ENCODE assay signal across 27 cellular contexts in the genomic region with DNA sequence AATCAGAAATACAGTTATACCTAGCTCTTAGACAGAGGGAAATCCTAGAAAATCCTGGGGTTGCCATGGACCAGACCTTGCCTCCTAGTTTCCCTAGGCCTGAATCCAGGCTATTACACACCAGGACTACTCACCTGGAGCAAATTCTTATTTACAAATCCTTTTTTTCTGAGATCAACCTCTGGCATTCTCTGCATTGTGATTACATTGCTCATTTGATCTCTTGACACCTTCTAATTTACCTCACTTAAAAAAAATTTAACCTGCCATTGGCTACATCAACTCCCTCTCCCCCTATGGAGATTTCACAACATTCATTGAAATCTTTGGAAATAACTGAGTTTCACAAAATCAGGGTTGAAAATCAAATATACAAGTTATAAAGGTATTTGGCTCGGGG. TPM values are rescaled to one million over a fixed set of nuclear protein-coding genes. Genes with fewer than 3 reads are reported as not detected.
DNase-seq lines count a peak whose midpoint lies in the region; ATAC-seq and TF ChIP-seq lines count a peak whose summit lies in the region.
"Had no signal": no experiment of that assay in that cellular context is flagged by ENCODE, and none has a peak within 500 bp of the region (broad histone marks: within the 10 kb centered on the region; RNA-seq: fewer than 3 reads in every experiment).

No MANE protein-coding gene starts in this region.

- H2AFZ ChIP-seq in GM23338 (no peak overlapping the region), PC-9 (no peak overlapping the region)

- no peak for ATAC-seq in GM23338
- ATAC-seq in HG03196 (IDR thresholded peaks at IDR 0.05; ENCODE audit: unreplicated experiment) = no peak
- ATAC-seq: activated T-cell treated with anti-CD3 and anti-CD28 coated beads, Interleukin-2, amount 50 U/mL, for 72 hours had no signal

- H4K20me1 ChIP-seq in GM23338 (replicated peaks; ENCODE audit: insufficient read depth) = no peaks in the 10 kb centered on the region
- H4K20me1 ChIP-seq in PC-9 (ENCODE audit: insufficient read depth) = no peaks in the 10 kb centered on the region

- H2BK120ac ChIP-seq in mesendoderm (ENCODE audit: low read depth, low read length) = no peak overlapping the region

- intact Hi-C loops in PC-9 (cut with micrococcal nuclease; ENCODE audit: unreplicated experiment) = loop anchor here (10.0 kb wide), 1 partner anchor 773 kb away; no protein-coding TSS in a partner anchor

- H3K79me1 ChIP-seq in mesendoderm (ENCODE audit: low read length) = no peaks in the 10 kb centered on the region

- H3K56ac ChIP-seq in mesendoderm (ENCODE audit: low read length) = no peak overlapping the region

- H3K36me3 Mint-ChIP-seq in GM23338 (ENCODE audit: low read depth) (no peaks in the 10 kb centered on the region), HFFc6 (ENCODE audit: low read depth) (no peaks in the 10 kb centered on the region)

- H3K4me1 Mint-ChIP-seq in GM23338 (peaks cover 36% of the 10 kb centered on the region), HFFc6 (ENCODE audit: low read depth) (peaks cover 29% of the 10 kb centered on the region)

- no TSS peak for BruUV-seq in PC-9 (replicated peaks; lab: Mats Ljungman, UMichigan)

- peak; percentile 28 for DNase-seq in GM23338 (ENCODE audit: low spot score)
- DNase-seq in PC-9 = peak; percentile 22 to 88
- peak; percentile 92 for DNase-seq in mesendoderm
- DNase-seq in HFFc6 = no peak
- no peak for DNase-seq in SKM-1 (lab: John Stamatoyannopoulos, UW; ENCODE audit: unreplicated experiment)
- DNase-seq in NCI-H748 (lab: John Stamatoyannopoulos, UW; ENCODE audit: unreplicated experiment) = no peak
- DNase-seq: activated CD4-positive, alpha-beta T cell treated with anti-CD3 and anti-CD28 coated beads for 48 hours; activated naive CD4-positive, alpha-beta T cell treated with anti-CD3 and anti-CD28 coated beads for 36 hours; activated T-cell treated with anti-CD3 and anti-CD28 coated beads, Interleukin-2, amount 50 U/mL, for 72 hours; amniotic stem cell; caudate nucleus; dermis blood vessel endothelial cell; foreskin fibroblast; GDM1; KG1; lower lobe of right lung; MV-4-11; NCI-H1694 treated with DMSO at 0.1 percent for 48 hours; retina; SJCRH30; stimulated activated CD4-positive, alpha-beta T cell treated with anti-CD3 and anti-CD28 coated beads, Interleukin-2, amount 100 ng/mL, for 48 hours; stimulated activated naive CD4-positive, alpha-beta T cell treated with Interleukin-2 at 50 U/mL for 16 hours; T-helper 1 cell had no signal

- H3K4me3 ChIP-seq in GM23338 (no peak overlapping the region), PC-9 (no peak overlapping the region), ectodermal cell (ENCODE audit: insufficient read depth, low read depth, low read length) (no peak overlapping the region), mesendoderm (ENCODE audit: low read length) (no peak overlapping the region)
- H3K4me3 ChIP-seq: lower lobe of right lung, SJCRH30 had no signal

- no peak overlapping the region for H2BK5ac ChIP-seq in mesendoderm (ENCODE audit: low read length)

- H3K9me2 ChIP-seq in GM23338 (ENCODE audit: insufficient read depth) = no peaks in the 10 kb centered on the region
- no peaks in the 10 kb centered on the region for H3K9me2 ChIP-seq in PC-9 (ENCODE audit: insufficient read depth)

- H3F3A ChIP-seq in GM23338 (replicated peaks; ENCODE audit: low read depth) (no peaks in the 10 kb centered on the region), PC-9 (ENCODE audit: insufficient read depth, low read depth) (0 out of 2 replicates have a peak, but pooled peaks cover 4% of the 10 kb centered on the region)

- H3K23ac ChIP-seq in mesendoderm (ENCODE audit: low read length) = no peak overlapping the region

- H3K27me3 Mint-ChIP-seq in GM23338 (ENCODE audit: insufficient read depth, low read depth, poor library complexity) = no peaks in the 10 kb centered on the region
- no peaks in the 10 kb centered on the region; the same call in 1 of the 2 replicates for H3K27me3 Mint-ChIP-seq in HFFc6 (ENCODE audit: insufficient read depth)

- peaks cover 7% of the 10 kb centered on the region for H3K4me1 ChIP-seq in GM23338 (ENCODE audit: insufficient read depth)
- H3K4me1 ChIP-seq in PC-9 (replicated peaks; ENCODE audit: insufficient read depth) = peaks cover 37% of the 10 kb centered on the region
- H3K4me1 ChIP-seq in ectodermal cell (ENCODE audit: control insufficient read depth, insufficient read depth, low read length) = peaks cover 4% of the 10 kb centered on the region
- peaks cover 7% of the 10 kb centered on the region for H3K4me1 ChIP-seq in mesendoderm (ENCODE audit: control insufficient read depth, low read depth, low read length)
- H3K4me1 ChIP-seq: lower lobe of right lung, SJCRH30 had no signal

- no peak overlapping the region for H3K18ac ChIP-seq in mesendoderm (ENCODE audit: low read length)

- no peaks in the 10 kb centered on the region for H3K27me3 ChIP-seq in GM23338 (ENCODE audit: insufficient read depth)
- no peaks in the 10 kb centered on the region for H3K27me3 ChIP-seq in PC-9 (ENCODE audit: insufficient read depth, low read depth)
- no peaks in the 10 kb centered on the region for H3K27me3 ChIP-seq in ectodermal cell (ENCODE audit: control insufficient read depth, insufficient read depth, low read length, poor library complexity, severe bottlenecking)
- H3K27me3 ChIP-seq in mesendoderm (ENCODE audit: insufficient read depth, low read length, poor library complexity) = no peaks in the 10 kb centered on the region
- H3K27me3 ChIP-seq: SJCRH30 had no signal

- WGBS in ectodermal cell, 2 experiments = 92 to 100% methylated on average over 1 of the region's 1 CpG
- WGBS in mesendoderm (ENCODE audit: extremely low coverage, insufficient coverage, low lambda C conversion rate) = no CpG with 5 or more reads among the region's 1 CpG

- H4K5ac ChIP-seq in mesendoderm (ENCODE audit: low read length) = no peak overlapping the region

- no peaks in the 10 kb centered on the region for H3K9me3 Mint-ChIP-seq in GM23338
- H3K9me3 Mint-ChIP-seq in HFFc6 = no peaks in the 10 kb centered on the region
- H3K9me3 Mint-ChIP-seq: activated naive CD4-positive, alpha-beta T cell treated with anti-CD3 and anti-CD28 coated beads for 36 hours; activated T-cell treated with anti-CD3 and anti-CD28 coated beads, Interleukin-2, amount 50 U/mL, for 72 hours had no signal

- CTCF ChIA-PET in PC-9 (lab: Charles Lee) = interaction anchor here (1.4 kb wide), 1 partner anchor 415 kb away, joined by 3 read pairs; no protein-coding TSS in a partner anchor

- no peaks in the 10 kb centered on the region for H3K79me2 ChIP-seq in GM23338 (replicated peaks; ENCODE audit: insufficient read depth)
- no peaks in the 10 kb centered on the region for H3K79me2 ChIP-seq in PC-9 (ENCODE audit: low read depth)
- no peaks in the 10 kb centered on the region for H3K79me2 ChIP-seq in mesendoderm (ENCODE audit: control insufficient read depth, insufficient read depth, low read length)

- no peak overlapping the region for H3K4me3 Mint-ChIP-seq in GM23338
- H3K4me3 Mint-ChIP-seq in HFFc6 = no peak overlapping the region
- H3K4me3 Mint-ChIP-seq: activated naive CD4-positive, alpha-beta T cell treated with anti-CD3 and anti-CD28 coated beads for 36 hours; activated T-cell treated with anti-CD3 and anti-CD28 coated beads, Interleukin-2, amount 50 U/mL, for 72 hours had no signal

- no peak overlapping the region for H3K4ac ChIP-seq in mesendoderm (ENCODE audit: low read depth, low read length)

- H2BK15ac ChIP-seq in mesendoderm (replicated peaks; ENCODE audit: low read depth) = no peak overlapping the region

- no peak overlapping the region for H3K27ac ChIP-seq in GM23338 (ENCODE audit: low read depth)
- H3K27ac ChIP-seq in PC-9 = peak overlapping the region; percentile 2; the same call in 1 of the 2 replicates
- peak overlapping the region; percentile 46 for H3K27ac ChIP-seq in ectodermal cell (ENCODE audit: insufficient read depth, low read depth, low read length, poor library complexity, severe bottlenecking)
- no peak overlapping the region for H3K27ac ChIP-seq in mesendoderm (ENCODE audit: low read depth, low read length)
- H3K27ac ChIP-seq: lower lobe of right lung, SJCRH30 had no signal

- H2AK5ac ChIP-seq in mesendoderm (ENCODE audit: low read length) = no peak overlapping the region

- H3K27ac Mint-ChIP-seq in GM23338 = peak overlapping the region; percentile 20; the same call in 1 of the 2 replicates
- no peak overlapping the region for H3K27ac Mint-ChIP-seq in HFFc6
- H3K27ac Mint-ChIP-seq: activated naive CD4-positive, alpha-beta T cell treated with anti-CD3 and anti-CD28 coated beads for 36 hours; activated T-cell treated with anti-CD3 and anti-CD28 coated beads, Interleukin-2, amount 50 U/mL, for 72 hours had no signal

- no peaks in the 10 kb centered on the region for H3K36me3 ChIP-seq in GM23338 (ENCODE audit: insufficient read depth)
- no peaks in the 10 kb centered on the region for H3K36me3 ChIP-seq in PC-9 (ENCODE audit: low read depth)
- H3K36me3 ChIP-seq in ectodermal cell (ENCODE audit: control insufficient read depth, insufficient read depth, low read length) = no peaks in the 10 kb centered on the region
- no peaks in the 10 kb centered on the region for H3K36me3 ChIP-seq in mesendoderm (ENCODE audit: control insufficient read depth, insufficient read depth, low read length)
- H3K36me3 ChIP-seq: lower lobe of right lung, SJCRH30 had no signal

- POLR2A ChIA-PET in PC-9 (lab: Charles Lee; ENCODE audit: unreplicated experiment) = interaction anchor here (0.6 to 0.7 kb wide), 2 partner anchors 66 to 169 kb away, joined by 4 to 6 read pairs; no protein-coding TSS in a partner anchor

- no peak overlapping the region for H3K9ac ChIP-seq in mesendoderm (ENCODE audit: low read length)

- no peak overlapping the region for H4K8ac ChIP-seq in mesendoderm (ENCODE audit: low read depth, low read length)

- TF ChIP-seq CTCF in GM23338 (conservative IDR thresholded peaks at IDR 0.05; ENCODE audit: low read depth in 2 of 2) (no peak), PC-9 (conservative IDR thresholded peaks at IDR 0.05) (no peak), HFFc6 (IDR thresholded peaks at IDR 0.05) (no peak)

- H3K9me3 ChIP-seq in PC-9 (ENCODE audit: insufficient read depth, low read depth) (peaks cover 5% of the 10 kb centered on the region; the same call in 1 of the 2 replicates), ectodermal cell (ENCODE audit: control insufficient read depth, low read length) (no peaks in the 10 kb centered on the region)
- H3K9me3 ChIP-seq: lower lobe of right lung, SJCRH30 had no signal

- H3K4me2 ChIP-seq in GM23338 (no peak overlapping the region), PC-9 (peak overlapping the region; percentile 3), mesendoderm (ENCODE audit: low read length) (no peak overlapping the region)

RNA-seq across cellular contexts. Expression of a gene that starts 2.9 kb away (rescaled TPM):
- total RNA-seq in GM23338 (2014; rRNA removed; shearing (Covaris generic)) = not detected in 2 replicates
- polyA plus RNA-seq in GM23338 (2016; fragmentation: Nextera tagmentation; extraction: Ambion mirVana) = not detected in 2 replicates
- total RNA-seq in PC-9 (2021) = not detected in 2 replicates
- not detected for polyA plus RNA-seq in ectodermal cell (2013, experiment 1 of 4)
- polyA plus RNA-seq in ectodermal cell (2013, experiment 2 of 4) = not detected
- not detected for polyA plus RNA-seq in ectodermal cell (2013, experiment 3 of 4)
- polyA plus RNA-seq in ectodermal cell (2013, experiment 4 of 4) = not detected
- polyA plus RNA-seq in mesendoderm (2013, experiment 1 of 2) = not detected
- polyA plus RNA-seq in mesendoderm (2013, experiment 2 of 2) = not detected
- total RNA-seq in HFFc6 (2021; fragmentation: NEBNext Ultra II Directional; extraction: Animal tissue kit (Norgen Biotek cat#: 25700)) = not detected
- total RNA-seq: activated naive CD4-positive, alpha-beta T cell treated with anti-CD3 and anti-CD28 coated beads for 36 hours; activated T-cell treated with anti-CD3 and anti-CD28 coated beads, Interleukin-2, amount 50 U/mL, for 72 hours; dermis blood vessel endothelial cell; endothelial cell of umbilical vein; lower lobe of right lung; OCI-LY7 had no signal
- polyA plus RNA-seq: endothelial cell of umbilical vein had no signal

RNA-seq across cellular contexts. Expression of a gene that starts 26.3 kb away (rescaled TPM):
- 22.5 and 25.2 TPM in 2 replicates for total RNA-seq in GM23338 (2014; rRNA removed; shearing (Covaris generic))
- 24.3 and 28.1 TPM in 2 replicates for polyA plus RNA-seq in GM23338 (2016; fragmentation: Nextera tagmentation; extraction: Ambion mirVana)
- total RNA-seq in PC-9 (2021) = 21.3 and 26.5 TPM in 2 replicates
- 39.4 TPM for polyA plus RNA-seq in ectodermal cell (2013, experiment 1 of 4)
- 36.9 TPM for polyA plus RNA-seq in ectodermal cell (2013, experiment 2 of 4)
- 37.2 TPM for polyA plus RNA-seq in ectodermal cell (2013, experiment 3 of 4)
- polyA plus RNA-seq in ectodermal cell (2013, experiment 4 of 4) = 42.6 TPM
- 16.2 TPM for polyA plus RNA-seq in mesendoderm (2013, experiment 1 of 2)
- polyA plus RNA-seq in mesendoderm (2013, experiment 2 of 2) = 15.7 TPM
- total RNA-seq in HFFc6 (2021; fragmentation: NEBNext Ultra II Directional; extraction: Animal tissue kit (Norgen Biotek cat#: 25700)) = 10 to 100 TPM; 14.2 to 17.1 (median 15.3) TPM

Comparison
In these comparisons a context has a peak if more than half of its experiments do, and no peak if none do; other contexts are left out.
1. DNase-seq: peak in GM23338 (single experiment), PC-9 (2 of 2) and mesendoderm (single experiment); none in HFFc6 (single experiment), SKM-1 (single experiment) and NCI-H748 (single experiment).
2. H3K27ac ChIP-seq: peak in PC-9 (single experiment) and ectodermal cell (single experiment); none in GM23338 (single experiment) and mesendoderm (single experiment).